Comparison of ENCODE assay signal across 10 cellular contexts in genomic region chr20:4998160-4998651, GRCh38. TPM values are rescaled to one million over a fixed set of nuclear protein-coding genes. Genes with fewer than 3 reads are reported as not detected.
A peak's percentile ranks its signal among the peaks of the same experiment; 100 is the strongest.
DNase-seq lines count a peak whose midpoint lies in the region; ATAC-seq and TF ChIP-seq lines count a peak whose summit lies in the region.
"Had no signal": no experiment of that assay in that cellular context is flagged by ENCODE, and none has a peak within 500 bp of the region (broad histone marks: within the 10 kb centered on the region; RNA-seq: fewer than 3 reads in every experiment).

No MANE protein-coding gene starts in this region.

- H4K8ac ChIP-seq in mesendoderm (ENCODE audit: low read depth, low read length), result no peak overlapping the region

- H3K4me3 ChIP-seq in GM06990 (replicated peaks; ENCODE audit: low read depth, low read length) (no peak overlapping the region), H7 (ENCODE audit: insufficient read depth, low read depth, low read length) (no peak overlapping the region), mesendoderm (ENCODE audit: low read length) (no peak overlapping the region)
- H3K4me3 ChIP-seq: upper lobe of right lung had no signal

- peaks cover 1% of the 10 kb centered on the region for H3K79me2 ChIP-seq in mesendoderm (ENCODE audit: control insufficient read depth, insufficient read depth, low read length)

- H3K56ac ChIP-seq in mesendoderm (ENCODE audit: low read length), result no peak overlapping the region

- 100% methylated on average over 1 of the region's 5 CpGs for WGBS in mesendoderm (ENCODE audit: extremely low coverage, insufficient coverage, low lambda C conversion rate)

- H3K27me3 ChIP-seq in GM06990 (replicated peaks; ENCODE audit: control insufficient read depth, insufficient read depth, low read length) (no peaks in the 10 kb centered on the region), H7 (ENCODE audit: control insufficient read depth, insufficient read depth, low read length) (peaks cover 6% of the 10 kb centered on the region), mesendoderm (ENCODE audit: insufficient read depth, low read length, poor library complexity) (no peaks in the 10 kb centered on the region)
- H3K27me3 ChIP-seq: upper lobe of right lung had no signal

- H3K23ac ChIP-seq in mesendoderm (ENCODE audit: low read length), result no peak overlapping the region

- H3K4ac ChIP-seq in mesendoderm (ENCODE audit: low read depth, low read length), result no peak overlapping the region

- ATAC-seq in GM21526 (IDR thresholded peaks at IDR 0.05; ENCODE audit: low FRiP score, unreplicated experiment), result no peak
- ATAC-seq in left colon, result no peak
- ATAC-seq: upper lobe of right lung had no signal

- peak; percentile 37 for TF ChIP-seq CTCF in GM06990 (IDR thresholded peaks at IDR 0.05; ENCODE audit: insufficient read depth, low read length, poor library complexity, severe bottlenecking)

- no peaks in the 10 kb centered on the region for H3K36me3 ChIP-seq in GM06990 (ENCODE audit: control insufficient read depth, insufficient read depth, low read length)
- no peaks in the 10 kb centered on the region for H3K36me3 ChIP-seq in H7 (replicated peaks; ENCODE audit: control insufficient read depth, insufficient read depth, low read length)
- no peaks in the 10 kb centered on the region for H3K36me3 ChIP-seq in mesendoderm (ENCODE audit: control insufficient read depth, insufficient read depth, low read length)
- H3K36me3 ChIP-seq: upper lobe of right lung had no signal

- no peak overlapping the region for H2BK5ac ChIP-seq in mesendoderm (ENCODE audit: low read length)

- H2BK120ac ChIP-seq in mesendoderm (ENCODE audit: low read depth, low read length), result no peak overlapping the region

- H3K4me2 ChIP-seq in mesendoderm (ENCODE audit: low read length), result no peak overlapping the region

- H2BK15ac ChIP-seq in mesendoderm (replicated peaks; ENCODE audit: low read depth), result no peak overlapping the region

- no peaks in the 10 kb centered on the region for H3K4me1 ChIP-seq in mesendoderm (ENCODE audit: control insufficient read depth, low read depth, low read length)

- DNase-seq in GM06990 (ENCODE audit: extremely low read depth, insufficient read length) (no peak), H7 (peak; percentile 48), SKM-1 treated with dmso at 0.1 percent for 144 hours (lab: John Stamatoyannopoulos, UW; ENCODE audit: unreplicated experiment) (peak; percentile 60), mesendoderm (peak; percentile 30), left colon (no peak)
- DNase-seq in stimulated activated CD8-positive, alpha-beta memory T cell treated with anti-CD3 and anti-CD28 coated beads, Interleukin-4, amount 100 ng/mL, for 48 hours, result no peak
- DNase-seq: effector memory CD4-positive, alpha-beta T cell; stimulated activated CD4-positive, alpha-beta T cell treated with anti-CD3 and anti-CD28 coated beads, Interleukin-15, amount 100 ng/mL, for 24 hours; upper lobe of right lung had no signal

- no peak overlapping the region for H4K5ac ChIP-seq in mesendoderm (ENCODE audit: low read length)

- H3K9ac ChIP-seq in mesendoderm (ENCODE audit: low read length), result no peak overlapping the region

- no peak overlapping the region for H2AK5ac ChIP-seq in mesendoderm (ENCODE audit: low read length)

- H3K27ac ChIP-seq in mesendoderm (ENCODE audit: low read depth, low read length), result no peak overlapping the region
- H3K27ac ChIP-seq: upper lobe of right lung had no signal

- peaks cover 4% of the 10 kb centered on the region for H3K79me1 ChIP-seq in mesendoderm (ENCODE audit: low read length)

- intact Hi-C loops in left colon (cut with DNase I, micrococcal nuclease), result no loop called here

- H3K18ac ChIP-seq in mesendoderm (ENCODE audit: low read length), result no peak overlapping the region

RNA-seq across cellular contexts. Expression of gene SLC23A2, which starts 3.1 kb away (rescaled TPM):
- total RNA-seq in H7 (2014; rRNA removed; shearing (Covaris generic)), result 5.9 TPM in 2 replicates
- 8.1 TPM for polyA plus RNA-seq in mesendoderm (2013, experiment 1 of 2)
- 8.0 TPM for polyA plus RNA-seq in mesendoderm (2013, experiment 2 of 2)
- total RNA-seq in left colon, result 10 to 100 TPM in 1 of 2 donors, 1 to 10 TPM in 1; 6.5 to 10.1 TPM

Comparison
In these comparisons a context has a peak if more than half of its experiments do, and no peak if none do; other contexts are left out.
1. DNase-seq: peak in H7 (single experiment), SKM-1 treated with dmso at 0.1 percent for 144 hours (single experiment) and mesendoderm (single experiment); none in GM06990 (single experiment), stimulated activated CD8-positive, alpha-beta memory T cell treated with anti-CD3 and anti-CD28 coated beads, Interleukin-4, amount 100 ng/mL, for 48 hours (single experiment) and left colon (0 of 2).